Comparison of ENCODE assay signal across 29 cellular contexts in genomic region chr4:58961283-58961682, GRCh38.
"Had no signal": no experiment of that assay in that cellular context is flagged by ENCODE, and none has a peak within 500 bp of the region (broad histone marks: within the 10 kb centered on the region; RNA-seq: fewer than 3 reads in every experiment).

No MANE protein-coding gene starts in this region.

- H3K27ac ChIP-seq: coronary artery, dorsolateral prefrontal cortex, epithelial cell of prostate, esophagus muscularis mucosa, esophagus squamous epithelium, foreskin keratinocyte, gastrocnemius medialis, gastroesophageal sphincter, heart left ventricle, heart right ventricle, hepatocyte had no signal

- H3K4me3 ChIP-seq: coronary artery, dorsolateral prefrontal cortex, esophagus muscularis mucosa, esophagus squamous epithelium, gastrocnemius medialis, gastroesophageal sphincter, heart left ventricle, heart right ventricle, hepatocyte had no signal

- H3K4me1 Mint-ChIP-seq: endodermal cell had no signal

- H3K36me3 ChIP-seq: esophagus muscularis mucosa, esophagus squamous epithelium, gastrocnemius medialis, gastroesophageal sphincter, heart left ventricle, heart right ventricle had no signal

- H3K27ac Mint-ChIP-seq: dendritic cell treated with granulocyte-macrophage colony-stimulating factor and Interleukin-4, amounts not matched to agents 40 ng/mL and 50 ng/mL, for 4 days; effector memory CD8-positive, alpha-beta T cell; endodermal cell had no signal

- H3K9me3 ChIP-seq: esophagus muscularis mucosa, esophagus squamous epithelium, gastrocnemius medialis, gastroesophageal sphincter, heart left ventricle, heart right ventricle had no signal

- H3K4me2 ChIP-seq: hepatocyte had no signal

- H3K27me3 Mint-ChIP-seq: dendritic cell treated with granulocyte-macrophage colony-stimulating factor and Interleukin-4, amounts not matched to agents 40 ng/mL and 50 ng/mL, for 4 days; effector memory CD8-positive, alpha-beta T cell had no signal

- H3K4me1 ChIP-seq: esophagus muscularis mucosa, esophagus squamous epithelium, foreskin keratinocyte, gastrocnemius medialis, gastroesophageal sphincter, heart left ventricle, heart right ventricle had no signal

- H2AFZ ChIP-seq: hepatocyte had no signal

- H3K9me3 Mint-ChIP-seq: dendritic cell treated with granulocyte-macrophage colony-stimulating factor and Interleukin-4, amounts not matched to agents 40 ng/mL and 50 ng/mL, for 4 days; endodermal cell had no signal

- FAIRE-seq: endometrium, endothelial cell of umbilical vein, frontal cortex had no signal

- H3K27me3 ChIP-seq: dorsolateral prefrontal cortex, esophagus muscularis mucosa, esophagus squamous epithelium, foreskin keratinocyte, gastrocnemius medialis, gastroesophageal sphincter, heart left ventricle, heart right ventricle, hepatocyte had no signal

- DNase-seq: cortex of kidney; dermis blood vessel endothelial cell; dorsolateral prefrontal cortex; effector CD4-positive, alpha-beta T cell; effector CD8-positive, alpha-beta T cell; effector memory CD4-positive, alpha-beta T cell; effector memory CD8-positive, alpha-beta T cell; endodermal cell; erythroblast; esophagus squamous epithelium; foreskin fibroblast; foreskin keratinocyte; foreskin melanocyte; gastrocnemius medialis; glutamatergic neuron; head of caudate nucleus; heart left ventricle; heart right ventricle; hippocampal formation had no signal

- H3K4me3 Mint-ChIP-seq: dendritic cell treated with granulocyte-macrophage colony-stimulating factor and Interleukin-4, amounts not matched to agents 40 ng/mL and 50 ng/mL, for 4 days; effector memory CD8-positive, alpha-beta T cell; endodermal cell had no signal

- ATAC-seq: effector memory CD8-positive, alpha-beta T cell; esophagus mucosa; foreskin keratinocyte; gastrocnemius medialis; gastroesophageal sphincter; heart left ventricle; heart right ventricle had no signal

- H3K79me2 ChIP-seq: hepatocyte had no signal
